ENCODE assay signal across 32 cellular contexts in the genomic region with DNA sequence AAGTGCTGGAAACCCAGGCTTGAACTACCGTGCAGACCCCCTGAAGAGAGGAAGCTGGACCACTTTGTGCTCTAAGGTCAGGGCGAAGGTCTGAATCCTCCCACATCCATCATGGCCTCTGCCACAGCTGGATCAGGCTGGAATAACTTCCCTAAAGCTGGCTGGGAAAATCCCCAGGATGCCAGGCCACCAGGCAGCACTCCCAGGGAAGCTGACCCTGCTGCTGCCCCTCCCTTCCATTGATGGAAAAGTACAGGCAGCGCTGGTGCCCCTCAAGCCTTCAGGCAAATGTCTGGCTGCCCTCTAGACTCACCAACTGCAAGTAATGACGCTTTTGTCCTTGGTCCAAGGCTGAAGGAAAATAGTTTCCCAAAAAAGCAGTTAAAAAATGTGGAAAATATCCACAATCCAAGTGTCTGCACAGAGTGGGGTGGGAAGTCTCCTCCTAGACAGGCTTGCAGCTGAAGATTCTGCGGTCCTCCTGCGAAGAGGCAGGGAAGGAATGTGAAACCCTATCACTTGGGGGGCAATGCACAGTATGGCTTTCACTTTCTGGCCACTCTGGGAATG.
"Had no signal": no experiment of that assay in that cellular context is flagged by ENCODE, and none has a peak within 500 bp of the region (broad histone marks: within the 10 kb centered on the region; RNA-seq: fewer than 3 reads in every experiment).

No MANE protein-coding gene starts in this region.

- H3K4me1 Mint-ChIP-seq: activated naive CD4-positive, alpha-beta T cell treated with anti-CD3 and anti-CD28 coated beads, Interleukin-2, amount 10 ng/mL, durations not matched to agents 7 days and 5 days; activated naive CD8-positive, alpha-beta T cell treated with anti-CD3 and anti-CD28 coated beads, Interleukin-2, amount 10 ng/mL, durations not matched to agents 7 days and 5 days; stimulated activated memory B cell treated with anti-CD40 and anti-IgM and Interleukin-4, amounts not matched to agents 10 μg/mL and 1 μg/mL and 100 μg/mL, for 72 hours had no signal

- FAIRE-seq: endometrium, kidney, small intestine, TTC549 had no signal

- DNase-seq: activated CD4-positive, alpha-beta T cell treated with anti-CD3 and anti-CD28 coated beads for 4 hours; activated CD4-positive, alpha-beta T cell treated with anti-CD3 and anti-CD28 coated beads, Interleukin-2, amount 50 U/mL, for 4 hours; activated effector memory CD4-positive, alpha-beta T cell treated with Interleukin-2 at 50 U/mL for 16 hours; activated naive CD4-positive, alpha-beta T cell treated with anti-CD3 and anti-CD28 coated beads, Interleukin-2, amount 10 ng/mL, durations not matched to agents 7 days and 5 days; activated naive CD8-positive, alpha-beta T cell treated with anti-CD3 and anti-CD28 coated beads, Interleukin-2, amount 10 ng/mL, durations not matched to agents 7 days and 5 days; activated T-cell treated with anti-CD3 and anti-CD28 coated beads for 4 hours; activated T-cell treated with anti-CD3 and anti-CD28 coated beads, Interleukin-2, amount 50 U/mL, for 72 hours; central memory CD4-positive, alpha-beta T cell; dermis blood vessel endothelial cell; effector CD8-positive, alpha-beta T cell; kidney; left lung; lower lobe of right lung; mesendoderm; ovary; retina; small intestine; stimulated activated CD4-positive, alpha-beta T cell treated with anti-CD3 and anti-CD28 coated beads, Interleukin-1b, Interleukin-23, amount 100 ng/mL, for 48 hours; stimulated activated CD4-positive, alpha-beta T cell treated with anti-CD3 and anti-CD28 coated beads, Interleukin-4, amount 100 ng/mL, for 4 hours; stimulated activated CD8-positive, alpha-beta memory T cell treated with anti-CD3 and anti-CD28 coated beads, Interleukin-4, amount 100 ng/mL, for 48 hours; stomach had no signal

- ATAC-seq: activated T-cell treated with anti-CD3 and anti-CD28 coated beads, Interleukin-2, amount 50 U/mL, for 72 hours; left lung; lower lobe of right lung; sciatic nerve; stimulated activated memory B cell treated with anti-CD40 and anti-IgM and Interleukin-4, amounts not matched to agents 10 μg/mL and 1 μg/mL and 100 μg/mL, for 72 hours had no signal

- H3K27me3 ChIP-seq: breast epithelium, gastroesophageal sphincter, hepatocyte, left lung, ovary, stomach, tibial nerve had no signal

- H3K36me3 Mint-ChIP-seq: activated naive CD4-positive, alpha-beta T cell treated with anti-CD3 and anti-CD28 coated beads, Interleukin-2, amount 10 ng/mL, durations not matched to agents 7 days and 5 days; activated naive CD8-positive, alpha-beta T cell treated with anti-CD3 and anti-CD28 coated beads, Interleukin-2, amount 10 ng/mL, durations not matched to agents 7 days and 5 days; stimulated activated memory B cell treated with anti-CD40 and anti-IgM and Interleukin-4, amounts not matched to agents 10 μg/mL and 1 μg/mL and 100 μg/mL, for 72 hours had no signal

- H3K4me3 Mint-ChIP-seq: activated naive CD4-positive, alpha-beta T cell treated with anti-CD3 and anti-CD28 coated beads, Interleukin-2, amount 10 ng/mL, durations not matched to agents 7 days and 5 days; activated naive CD8-positive, alpha-beta T cell treated with anti-CD3 and anti-CD28 coated beads, Interleukin-2, amount 10 ng/mL, durations not matched to agents 7 days and 5 days; activated T-cell treated with anti-CD3 and anti-CD28 coated beads, Interleukin-2, amount 50 U/mL, for 72 hours; nephron; stimulated activated memory B cell treated with anti-CD40 and anti-IgM and Interleukin-4, amounts not matched to agents 10 μg/mL and 1 μg/mL and 100 μg/mL, for 72 hours had no signal

- H2AFZ ChIP-seq: hepatocyte had no signal

- H3K4me1 ChIP-seq: breast epithelium, left lung, lower lobe of right lung, tibial nerve had no signal

- H3K79me2 ChIP-seq: hepatocyte had no signal

- H3K9me3 ChIP-seq: breast epithelium, gastroesophageal sphincter, ovary, stomach had no signal

- H3K27ac ChIP-seq: breast epithelium, gastroesophageal sphincter, hepatocyte, left lung, lower lobe of right lung, ovary, stomach, tibial nerve, VCaP had no signal

- H3K4me2 ChIP-seq: hepatocyte had no signal

- H3K36me3 ChIP-seq: breast epithelium, gastroesophageal sphincter, left lung, lower lobe of right lung, ovary, stomach, tibial nerve had no signal

- H3K4me3 ChIP-seq: breast epithelium, gastroesophageal sphincter, hepatocyte, left lung, lower lobe of right lung, ovary, stomach, tibial nerve had no signal

- H3K27ac Mint-ChIP-seq: activated naive CD4-positive, alpha-beta T cell treated with anti-CD3 and anti-CD28 coated beads, Interleukin-2, amount 10 ng/mL, durations not matched to agents 7 days and 5 days; activated naive CD8-positive, alpha-beta T cell treated with anti-CD3 and anti-CD28 coated beads, Interleukin-2, amount 10 ng/mL, durations not matched to agents 7 days and 5 days; activated T-cell treated with anti-CD3 and anti-CD28 coated beads, Interleukin-2, amount 50 U/mL, for 72 hours; nephron; progenitor cell of endocrine pancreas; stimulated activated memory B cell treated with anti-CD40 and anti-IgM and Interleukin-4, amounts not matched to agents 10 μg/mL and 1 μg/mL and 100 μg/mL, for 72 hours had no signal
